ENCODE assay signal across 14 cellular contexts in the genomic region with DNA sequence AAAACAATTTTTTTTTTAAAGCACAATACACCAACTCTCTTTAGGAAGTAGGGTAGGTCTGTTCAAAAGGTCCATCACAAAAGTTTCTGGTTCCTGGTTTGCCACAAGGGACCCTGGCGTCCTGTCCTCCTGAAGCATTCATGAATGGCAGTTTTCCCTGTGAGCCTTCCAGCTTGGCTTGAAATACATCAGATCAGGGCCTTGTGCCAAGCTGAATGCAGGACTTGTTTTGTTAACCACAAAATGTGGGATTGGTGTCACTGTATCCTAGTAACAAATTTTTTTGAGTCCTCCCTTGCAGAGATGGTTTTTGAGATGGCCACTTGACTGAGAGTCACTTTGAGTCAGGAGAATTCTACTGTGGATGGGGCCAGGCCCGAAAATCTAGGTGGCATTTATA. TPM values are rescaled to one million over a fixed set of nuclear protein-coding genes. Genes with fewer than 3 reads are reported as not detected.
DNase-seq lines count a peak whose midpoint lies in the region; ATAC-seq and TF ChIP-seq lines count a peak whose summit lies in the region.
"Had no signal": no experiment of that assay in that cellular context is flagged by ENCODE, and none has a peak within 500 bp of the region (broad histone marks: within the 10 kb centered on the region; RNA-seq: fewer than 3 reads in every experiment).

No MANE protein-coding gene starts in this region.

- H3K27ac Mint-ChIP-seq in neural crest cell (ENCODE audit: unreplicated experiment), result no peak overlapping the region
- H3K27ac Mint-ChIP-seq in activated CD8-positive, alpha-beta memory T cell treated with anti-CD3 and anti-CD28 coated beads, Interleukin-2, amount 10 ng/mL, durations not matched to agents 7 days and 5 days, result no peak overlapping the region
- H3K27ac Mint-ChIP-seq in activated naive CD8-positive, alpha-beta T cell treated with anti-CD3 and anti-CD28 coated beads, Interleukin-2, amount 50 U/mL, for 24 hours, result no peak overlapping the region
- H3K27ac Mint-ChIP-seq: activated naive CD4-positive, alpha-beta T cell treated with anti-CD3 and anti-CD28 coated beads, Interleukin-2, amount 50 U/mL, for 24 hours; naive B cell; T-cell; WTC11 had no signal

- H3K4me1 Mint-ChIP-seq in neural crest cell, result peaks cover 26% of the 10 kb centered on the region
- H3K4me1 Mint-ChIP-seq in activated CD8-positive, alpha-beta memory T cell treated with anti-CD3 and anti-CD28 coated beads, Interleukin-2, amount 10 ng/mL, durations not matched to agents 7 days and 5 days, result peaks cover 20% of the 10 kb centered on the region
- H3K4me1 Mint-ChIP-seq in activated naive CD8-positive, alpha-beta T cell treated with anti-CD3 and anti-CD28 coated beads, Interleukin-2, amount 50 U/mL, for 24 hours, result peaks cover 31% of the 10 kb centered on the region

- ATAC-seq in activated CD8-positive, alpha-beta memory T cell treated with anti-CD3 and anti-CD28 coated beads, Interleukin-2, amount 10 ng/mL, durations not matched to agents 7 days and 5 days, result no peak
- ATAC-seq in HG03571 (IDR thresholded peaks at IDR 0.05; ENCODE audit: unreplicated experiment), result no peak
- no peak for ATAC-seq in activated naive CD8-positive, alpha-beta T cell treated with anti-CD3 and anti-CD28 coated beads, Interleukin-2, amount 50 U/mL, for 24 hours
- no peak for ATAC-seq in HG03565 (IDR thresholded peaks at IDR 0.05; ENCODE audit: unreplicated experiment)
- ATAC-seq: Panc1 had no signal

- H3K36me3 Mint-ChIP-seq in neural crest cell (ENCODE audit: low read depth), result no peaks in the 10 kb centered on the region
- peaks cover 2% of the 10 kb centered on the region for H3K36me3 Mint-ChIP-seq in activated CD8-positive, alpha-beta memory T cell treated with anti-CD3 and anti-CD28 coated beads, Interleukin-2, amount 10 ng/mL, durations not matched to agents 7 days and 5 days
- H3K36me3 Mint-ChIP-seq in activated naive CD8-positive, alpha-beta T cell treated with anti-CD3 and anti-CD28 coated beads, Interleukin-2, amount 50 U/mL, for 24 hours (ENCODE audit: low read depth), result no peaks in the 10 kb centered on the region
- H3K36me3 Mint-ChIP-seq: activated naive CD4-positive, alpha-beta T cell treated with anti-CD3 and anti-CD28 coated beads, Interleukin-2, amount 50 U/mL, for 24 hours; naive B cell; T-cell; WTC11 had no signal

- DNase-seq in Daoy (ENCODE audit: low read depth) (peak; percentile 50), NCI-H187 (lab: John Stamatoyannopoulos, UW) (peak; percentile 9 to 15), anterior cingulate cortex (lab: John Stamatoyannopoulos, UW) (peak in 40 of 58 donors; percentile 23 to 80 (median 56)), neural crest cell (ENCODE audit: low read depth, low spot score) (no peak)
- DNase-seq in activated CD8-positive, alpha-beta memory T cell treated with anti-CD3 and anti-CD28 coated beads, Interleukin-2, amount 10 ng/mL, durations not matched to agents 7 days and 5 days, result no peak
- no peak for DNase-seq in activated naive CD8-positive, alpha-beta T cell treated with anti-CD3 and anti-CD28 coated beads, Interleukin-2, amount 50 U/mL, for 24 hours
- DNase-seq: foreskin melanocyte, naive B cell had no signal

- CTCF ChIA-PET in activated CD8-positive, alpha-beta memory T cell treated with anti-CD3 and anti-CD28 coated beads, Interleukin-2, amount 10 ng/mL, durations not matched to agents 7 days and 5 days (lab: Charles Lee), result interaction anchor here (1.6 kb wide), 1 partner anchor 8 kb away, joined by 6 read pairs; no protein-coding TSS in a partner anchor

- peak overlapping the region; percentile 88 for H3K4me3 Mint-ChIP-seq in neural crest cell
- H3K4me3 Mint-ChIP-seq in activated CD8-positive, alpha-beta memory T cell treated with anti-CD3 and anti-CD28 coated beads, Interleukin-2, amount 10 ng/mL, durations not matched to agents 7 days and 5 days, result no peak overlapping the region
- no peak overlapping the region for H3K4me3 Mint-ChIP-seq in activated naive CD8-positive, alpha-beta T cell treated with anti-CD3 and anti-CD28 coated beads, Interleukin-2, amount 50 U/mL, for 24 hours
- H3K4me3 Mint-ChIP-seq: WTC11 had no signal

- H3K9me3 Mint-ChIP-seq in neural crest cell, result no peaks in the 10 kb centered on the region
- no peaks in the 10 kb centered on the region for H3K9me3 Mint-ChIP-seq in activated CD8-positive, alpha-beta memory T cell treated with anti-CD3 and anti-CD28 coated beads, Interleukin-2, amount 10 ng/mL, durations not matched to agents 7 days and 5 days (ENCODE audit: low read depth)
- peaks cover 3% of the 10 kb centered on the region for H3K9me3 Mint-ChIP-seq in activated naive CD8-positive, alpha-beta T cell treated with anti-CD3 and anti-CD28 coated beads, Interleukin-2, amount 50 U/mL, for 24 hours
- H3K9me3 Mint-ChIP-seq: activated naive CD4-positive, alpha-beta T cell treated with anti-CD3 and anti-CD28 coated beads, Interleukin-2, amount 50 U/mL, for 24 hours; naive B cell; T-cell; WTC11 had no signal

- peaks cover 70% of the 10 kb centered on the region for H3K27me3 Mint-ChIP-seq in neural crest cell (ENCODE audit: low read depth)
- peaks cover 68% of the 10 kb centered on the region for H3K27me3 Mint-ChIP-seq in activated CD8-positive, alpha-beta memory T cell treated with anti-CD3 and anti-CD28 coated beads, Interleukin-2, amount 10 ng/mL, durations not matched to agents 7 days and 5 days
- H3K27me3 Mint-ChIP-seq in activated naive CD8-positive, alpha-beta T cell treated with anti-CD3 and anti-CD28 coated beads, Interleukin-2, amount 50 U/mL, for 24 hours, result peaks cover 47% of the 10 kb centered on the region

- no peak for TF ChIP-seq CTCF in neural crest cell (conservative IDR thresholded peaks at IDR 0.05)

RNA-seq across cellular contexts. Expression of gene GNAO1, which starts 3.9 kb away (rescaled TPM):
- total RNA-seq in Daoy (2014; rRNA removed; shearing (Covaris generic)), result 3.0 and 5.8 TPM in 2 replicates
- 21.3 and 22.2 TPM in 2 replicates for total RNA-seq in neural crest cell
- total RNA-seq in activated CD8-positive, alpha-beta memory T cell treated with anti-CD3 and anti-CD28 coated beads, Interleukin-2, amount 10 ng/mL, durations not matched to agents 7 days and 5 days, result 1 to 10 TPM; 1.5 to 4.3 TPM

Comparison
In these comparisons a context has a peak if more than half of its experiments do, and no peak if none do; other contexts are left out.
1. DNase-seq: peak in Daoy (single experiment), NCI-H187 (2 of 2) and anterior cingulate cortex (40 of 58); none in neural crest cell (single experiment), activated CD8-positive, alpha-beta memory T cell treated with anti-CD3 and anti-CD28 coated beads, Interleukin-2, amount 10 ng/mL, durations not matched to agents 7 days and 5 days (single experiment) and activated naive CD8-positive, alpha-beta T cell treated with anti-CD3 and anti-CD28 coated beads, Interleukin-2, amount 50 U/mL, for 24 hours (single experiment).